22 cellular contexts compared by ENCODE assay signal in genomic region chr13:79660361-79660760, GRCh38.
DNase-seq lines count a peak whose midpoint lies in the region; ATAC-seq and TF ChIP-seq lines count a peak whose summit lies in the region.
"Had no signal": no experiment of that assay in that cellular context is flagged by ENCODE, and none has a peak within 500 bp of the region (broad histone marks: within the 10 kb centered on the region; RNA-seq: fewer than 3 reads in every experiment).

No MANE protein-coding gene starts in this region.

- H3K36me3 ChIP-seq in heart right ventricle: no peaks in the 10 kb centered on the region
- H3K36me3 ChIP-seq: ascending aorta, heart left ventricle had no signal

- H3K4me1 ChIP-seq in heart right ventricle: peaks cover 6 to 43% (median 18%) of the 10 kb centered on the region in 9 donors
- H3K4me1 ChIP-seq: ascending aorta, parathyroid adenoma had no signal

- intact Hi-C loops in heart right ventricle (cut with DNase I): loop anchor here in 1 of 10 donors (5.0 kb wide), 1 partner anchor 677 kb away; no protein-coding TSS in a partner anchor

- no peaks in the 10 kb centered on the region for H3K9me3 ChIP-seq in heart right ventricle
- H3K9me3 ChIP-seq: ascending aorta, heart left ventricle had no signal

- peak; percentile 54 for ATAC-seq in GM18868 (IDR thresholded peaks at IDR 0.05; ENCODE audit: unreplicated experiment)
- ATAC-seq in GM21717 (IDR thresholded peaks at IDR 0.05; ENCODE audit: unreplicated experiment): peak; percentile 87
- ATAC-seq in HG03066 (IDR thresholded peaks at IDR 0.05; ENCODE audit: low read depth, unreplicated experiment): peak; percentile 71
- ATAC-seq in heart right ventricle: no peak
- ATAC-seq: heart left ventricle had no signal

- no peaks in the 10 kb centered on the region for H3K36me3 Mint-ChIP-seq in nephron (ENCODE audit: low read depth)
- H3K36me3 Mint-ChIP-seq: CD8-positive, alpha-beta memory T cell; naive B cell had no signal

- H3K4me1 Mint-ChIP-seq in nephron: peaks cover 52% of the 10 kb centered on the region
- H3K4me1 Mint-ChIP-seq: CD8-positive, alpha-beta memory T cell; naive B cell had no signal

- TF ChIP-seq CTCF in nephron (IDR thresholded peaks at IDR 0.05; ENCODE audit: unreplicated experiment in 3 of 3) (no peak), heart right ventricle (IDR thresholded peaks at IDR 0.05) (no peak)

- H3K9me3 Mint-ChIP-seq in nephron: no peaks in the 10 kb centered on the region
- H3K9me3 Mint-ChIP-seq: CD8-positive, alpha-beta memory T cell; naive B cell had no signal

- H3K27me3 Mint-ChIP-seq in nephron (ENCODE audit: low read depth): no peaks in the 10 kb centered on the region

- H3K27me3 ChIP-seq in heart right ventricle: no peaks in the 10 kb centered on the region
- H3K27me3 ChIP-seq: ascending aorta, heart left ventricle had no signal

- 76 to 82% methylated on average over 3 of the region's 3 CpGs for WGBS in heart right ventricle, 2 donors

- DNase-seq in NCI-H510A treated with DMSO at 0.1 percent for 48 hours (lab: John Stamatoyannopoulos, UW) (no peak), NCI-H446 (lab: John Stamatoyannopoulos, UW) (no peak), heart right ventricle (no peak), D341Med (ENCODE audit: low spot score) (no peak)
- DNase-seq: activated CD4-positive, alpha-beta T cell treated with anti-CD3 and anti-CD28 coated beads, Interleukin-2, amount 50 U/mL, for 48 hours; activated naive CD4-positive, alpha-beta T cell treated with Interleukin-2 at 50 U/mL for 16 hours; activated T-cell treated with anti-CD3 and anti-CD28 coated beads for 4 hours; CD8-positive, alpha-beta memory T cell; DMS79; heart left ventricle; mammary epithelial cell; naive B cell; NCI-H1930; Right ventricle myocardium superior; stimulated activated CD4-positive, alpha-beta T cell treated with anti-CD3 and anti-CD28 coated beads, Interleukin-4, amount 100 ng/mL, for 24 hours had no signal

- peak overlapping the region; percentile 6 to 74 (median 45) for H3K27ac Mint-ChIP-seq in nephron
- H3K27ac Mint-ChIP-seq: CD8-positive, alpha-beta memory T cell; naive B cell had no signal

- no peak overlapping the region for H3K4me3 ChIP-seq in heart right ventricle
- H3K4me3 ChIP-seq: ascending aorta, heart left ventricle had no signal

- peak overlapping the region in 1 of 10 donors; percentile 80 for H3K27ac ChIP-seq in heart right ventricle
- H3K27ac ChIP-seq: ascending aorta, parathyroid adenoma, VCaP had no signal

- H3K4me3 Mint-ChIP-seq in nephron: peak overlapping the region in 1 of 3 experiments; percentile 26
- H3K4me3 Mint-ChIP-seq: naive B cell had no signal

Comparison
In these comparisons a context has a peak if more than half of its experiments do, and no peak if none do; other contexts are left out.
1. ATAC-seq: peak in GM18868 (single experiment), GM21717 (single experiment) and HG03066 (single experiment); none in heart right ventricle (0 of 8).